In genomic region chr5:160970605-160971191, GRCh38 we compare ENCODE assay signal across 9 cellular contexts.
A peak's percentile ranks its signal among the peaks of the same experiment; 100 is the strongest.
DNase-seq lines count a peak whose midpoint lies in the region; ATAC-seq and TF ChIP-seq lines count a peak whose summit lies in the region.
"Had no signal": no experiment of that assay in that cellular context is flagged by ENCODE, and none has a peak within 500 bp of the region (broad histone marks: within the 10 kb centered on the region; RNA-seq: fewer than 3 reads in every experiment).

No MANE protein-coding gene starts in this region.

- TF ChIP-seq CTCF in GM12872 (IDR thresholded peaks at IDR 0.05; ENCODE audit: insufficient read depth, low read depth, low read length) (peak; percentile 29; the same call in 1 of the 3 replicates), lower lobe of right lung (IDR thresholded peaks at IDR 0.05) (peak; percentile 14)

- no peak overlapping the region for H3K27ac ChIP-seq in lower lobe of right lung

- no peaks in the 10 kb centered on the region for H3K9me3 ChIP-seq in lower lobe of right lung

- H3K4me1 ChIP-seq in lower lobe of right lung = no peaks in the 10 kb centered on the region

- ATAC-seq in HG02938 (IDR thresholded peaks at IDR 0.05; ENCODE audit: unreplicated experiment) (peak; percentile 79), lower lobe of right lung (no peak), GM21515 (IDR thresholded peaks at IDR 0.05; ENCODE audit: unreplicated experiment) (no peak), HG03196 (IDR thresholded peaks at IDR 0.05; ENCODE audit: unreplicated experiment) (no peak)
- ATAC-seq: K562 had no signal

- no peaks in the 10 kb centered on the region for H3K27me3 ChIP-seq in lower lobe of right lung (ENCODE audit: low read depth)

- intact Hi-C loops in lower lobe of right lung (cut with DNase I) = no loop called here

- no peak overlapping the region for H3K4me3 ChIP-seq in lower lobe of right lung
- H3K4me3 ChIP-seq: K562 had no signal

- DNase-seq in RKO (ENCODE audit: low spot score) (peak; percentile 24), lower lobe of right lung (no peak), iPS-NIHi11 (ENCODE audit: low spot score) (no peak)
- no peak for DNase-seq in stimulated activated CD4-positive, alpha-beta T cell treated with anti-CD3 and anti-CD28 coated beads, Interleukin-2, amount 100 ng/mL, for 48 hours

- H3K36me3 ChIP-seq in lower lobe of right lung = no peaks in the 10 kb centered on the region
